In genomic region chr14:77302926-77303325, GRCh38 we compare ENCODE assay signal across 8 cellular contexts. TPM values are rescaled to one million over a fixed set of nuclear protein-coding genes. Genes with fewer than 3 reads are reported as not detected.
A peak's percentile ranks its signal among the peaks of the same experiment; 100 is the strongest.
DNase-seq lines count a peak whose midpoint lies in the region; ATAC-seq, FAIRE-seq and TF ChIP-seq lines count a peak whose summit lies in the region.

No MANE protein-coding gene starts in this region.

- CTCF ChIA-PET in PC-3 (lab: Charles Lee) = interaction anchor here (1.3 to 6.3 kb wide), 2 partner anchors 12 to 18 kb away, joined by 7 to 72 read pairs; partner anchors contain the start of genes GSTZ1 and POMT2
- CTCF ChIA-PET in OCI-LY7 (lab: Charles Lee; ENCODE audit: unreplicated experiment) = no interaction called here

- H3K4me2 ChIP-seq in PC-3 (ENCODE audit: low read length) (peak overlapping the region; percentile 81), OCI-LY7 (ENCODE audit: low read length) (no peak overlapping the region)

- POLR2A ChIA-PET in PC-3 (lab: Charles Lee; ENCODE audit: unreplicated experiment) = no interaction called here
- POLR2A ChIA-PET in OCI-LY7 (lab: Charles Lee) = no interaction called here

- intact Hi-C loops in PC-3 (cut with micrococcal nuclease) = loop anchor here (1.0 to 5.0 kb wide), 3 partner anchors 11 to 151 kb away; partner anchors contain the start of gene POMT2
- intact Hi-C loops in OCI-LY7 (cut with micrococcal nuclease; ENCODE audit: unreplicated experiment) = loop anchor here (5.0 kb wide), 1 partner anchor 249 kb away; no protein-coding TSS in a partner anchor

- H3K9me3 ChIP-seq in PC-3 (ENCODE audit: low read length) (no peaks in the 10 kb centered on the region), OCI-LY7 (ENCODE audit: low read length) (no peaks in the 10 kb centered on the region)

- H3K9ac ChIP-seq in PC-3 (ENCODE audit: low read length) = peak overlapping the region; percentile 66

- no peaks in the 10 kb centered on the region for H3K27me3 ChIP-seq in PC-3 (ENCODE audit: low read length)
- no peaks in the 10 kb centered on the region for H3K27me3 ChIP-seq in bronchial epithelial cell (ENCODE audit: control insufficient read depth, insufficient read depth, low read length)

- H3K4me1 ChIP-seq in PC-3 (ENCODE audit: insufficient read depth, low read length) = peaks cover 33% of the 10 kb centered on the region
- no peaks in the 10 kb centered on the region for H3K4me1 ChIP-seq in OCI-LY7 (ENCODE audit: insufficient read depth, low read length, poor library complexity, severe bottlenecking)

- BruUV-seq in PC-3 (replicated peaks; lab: Mats Ljungman, UMichigan) = no TSS peak
- BruUV-seq in OCI-LY7 (replicated peaks; lab: Mats Ljungman, UMichigan) = no TSS peak

- H4K20me1 ChIP-seq in PC-3 (ENCODE audit: low read length) (no peaks in the 10 kb centered on the region), OCI-LY7 (ENCODE audit: insufficient read depth, low read length) (no peaks in the 10 kb centered on the region)

- TF ChIP-seq CTCF in GM10266 (IDR thresholded peaks at IDR 0.05; ENCODE audit: control insufficient read depth, insufficient read depth, low read depth, missing control alignments) = no peak
- TF ChIP-seq CTCF in PC-3 (conservative IDR thresholded peaks at IDR 0.05; ENCODE audit: low read depth, low read length) = peak; percentile 31; the same call in 1 of the 2 replicates
- TF ChIP-seq CTCF in bronchial epithelial cell (IDR thresholded peaks at IDR 0.05; ENCODE audit: insufficient read depth, low read length, severe bottlenecking) = no peak
- no peak for TF ChIP-seq CTCF in OCI-LY7 (conservative IDR thresholded peaks at IDR 0.05; ENCODE audit: low read length)

- FAIRE-seq in bronchial epithelial cell (lab: Jason Lieb, UNC) = peak; percentile 96

- H3K36me3 ChIP-seq in PC-3 (ENCODE audit: low read depth, low read length) (peaks cover 39% of the 10 kb centered on the region; the same call in 1 of the 2 replicates), bronchial epithelial cell (ENCODE audit: control insufficient read depth, insufficient read depth, low read length) (no peaks in the 10 kb centered on the region), OCI-LY7 (ENCODE audit: insufficient read depth, low read length) (no peaks in the 10 kb centered on the region; the same call in 1 of the 2 replicates)

- H3K4me3 ChIP-seq in PC-3 (ENCODE audit: low read length) = peak overlapping the region; percentile 50
- no peak overlapping the region for H3K4me3 ChIP-seq in bronchial epithelial cell (ENCODE audit: low read depth, low read length)
- H3K4me3 ChIP-seq in skin epidermis = no peak overlapping the region
- no peak overlapping the region for H3K4me3 ChIP-seq in OCI-LY7 (ENCODE audit: low read depth, low read length, poor library complexity, severe bottlenecking)

- H3K9me2 ChIP-seq in PC-3 (replicated peaks; ENCODE audit: low read length) = no peaks in the 10 kb centered on the region
- no peaks in the 10 kb centered on the region for H3K9me2 ChIP-seq in OCI-LY7 (ENCODE audit: insufficient read depth, low read length)

- no peak overlapping the region for H2AFZ ChIP-seq in PC-3 (ENCODE audit: low read length)
- H2AFZ ChIP-seq in OCI-LY7 (ENCODE audit: low read length) = no peak overlapping the region

- H3F3A ChIP-seq in PC-3 (ENCODE audit: low read length, unreplicated experiment) = peaks cover 14% of the 10 kb centered on the region

- peak; percentile 89 for ATAC-seq in PC-3

- H3K27ac ChIP-seq in PC-3 (ENCODE audit: low read length) = peak overlapping the region; percentile 92
- H3K27ac ChIP-seq in skin epidermis = peak overlapping the region in 12 of 21 experiments; percentile 25 to 80 (median 53)
- no peak overlapping the region for H3K27ac ChIP-seq in OCI-LY7 (ENCODE audit: low read depth, low read length, poor library complexity, severe bottlenecking)

- H3K79me2 ChIP-seq in PC-3 (ENCODE audit: low read length) (peaks cover 6% of the 10 kb centered on the region; the same call in 1 of the 2 replicates), OCI-LY7 (ENCODE audit: insufficient read depth, low read depth, low read length) (no peaks in the 10 kb centered on the region)

- DNase-seq in GM10266 (ENCODE audit: extremely low spot score) (peak; percentile 25), PC-3 (peak; percentile 97), bronchial epithelial cell (ENCODE audit: low read depth) (peak; percentile 94), OCI-LY7 (ENCODE audit: low spot score) (no peak), HUDEP-2 (lab: John Stamatoyannopoulos, UW; ENCODE audit: unreplicated experiment in 76 of 76) (no peak), SKM-1 treated with dmso at 0.1 percent for 144 hours (lab: John Stamatoyannopoulos, UW; ENCODE audit: unreplicated experiment) (no peak), NCI-H526 treated with DMSO at 0.1 percent for 48 hours (lab: John Stamatoyannopoulos, UW) (no peak)

RNA-seq across cellular contexts. Expression of gene POMT2, which starts 17.8 kb away (rescaled TPM):
- 57.6 and 67.6 TPM in 2 replicates for total RNA-seq in PC-3 (2014; rRNA removed)
- total RNA-seq in bronchial epithelial cell = 5.8 and 7.8 TPM in 2 replicates
- total RNA-seq in OCI-LY7 (2014; rRNA removed; shearing (Covaris generic)) = 5.9 and 8.2 TPM in 2 replicates
- 28.3 and 31.4 TPM in 2 replicates for total RNA-seq in OCI-LY7 (2022)

RNA-seq across cellular contexts. Expression of gene GSTZ1, which starts 17.9 kb away (rescaled TPM):
- total RNA-seq in PC-3 (2014; rRNA removed) (49.9 and 57.4 TPM in 2 replicates), bronchial epithelial cell (55.6 and 66.1 TPM in 2 replicates), OCI-LY7 (2022) (53.6 and 55.6 TPM in 2 replicates)
- total RNA-seq in OCI-LY7 (2014; rRNA removed; shearing (Covaris generic)) = 39.9 and 43.0 TPM in 2 replicates

RNA-seq across cellular contexts. Expression of gene NGB, which starts 31.9 kb away (rescaled TPM):
- total RNA-seq in PC-3 (2014; rRNA removed) (not detected in 2 replicates), bronchial epithelial cell (0.26 TPM in 1 of 2 replicates, not detected in the other), OCI-LY7 (2022) (not detected in 2 replicates)
- total RNA-seq in OCI-LY7 (2014; rRNA removed; shearing (Covaris generic)) = not detected in 2 replicates

Comparison
In these comparisons a context has a peak if more than half of its experiments do, and no peak if none do; other contexts are left out.
1. DNase-seq: peak in GM10266 (single experiment), PC-3 (single experiment) and bronchial epithelial cell (single experiment); none in OCI-LY7 (single experiment), HUDEP-2 (0 of 76), SKM-1 treated with dmso at 0.1 percent for 144 hours (single experiment) and NCI-H526 treated with DMSO at 0.1 percent for 48 hours (single experiment).